ENCODE assay signal across 9 cellular contexts in genomic region chr10:32317795-32318194, GRCh38. TPM values are rescaled to one million over a fixed set of nuclear protein-coding genes. Genes with fewer than 3 reads are reported as not detected.
A peak's percentile ranks its signal among the peaks of the same experiment; 100 is the strongest.
DNase-seq lines count a peak whose midpoint lies in the region; ATAC-seq lines count a peak whose summit lies in the region.
"Had no signal": no experiment of that assay in that cellular context is flagged by ENCODE, and none has a peak within 500 bp of the region (broad histone marks: within the 10 kb centered on the region; RNA-seq: fewer than 3 reads in every experiment).

No MANE protein-coding gene starts in this region.

- no peaks in the 10 kb centered on the region for H3K9me3 Mint-ChIP-seq in CD4-positive, CD25-positive, alpha-beta regulatory T cell
- peaks cover 4% of the 10 kb centered on the region for H3K9me3 Mint-ChIP-seq in activated naive CD8-positive, alpha-beta T cell treated with anti-CD3 and anti-CD28 coated beads, Interleukin-2, amount 50 U/mL, for 24 hours

- peaks cover 86% of the 10 kb centered on the region for H3K4me1 ChIP-seq in CD4-positive, CD25-positive, alpha-beta regulatory T cell (ENCODE audit: control insufficient read depth, insufficient read depth, low read length, poor library complexity, severe bottlenecking)

- H3K27ac ChIP-seq in CD4-positive, CD25-positive, alpha-beta regulatory T cell (ENCODE audit: insufficient read depth, low read length, poor library complexity, severe bottlenecking): peak overlapping the region; percentile 79

- ATAC-seq in CD4-positive, CD25-positive, alpha-beta regulatory T cell (ENCODE audit: low read depth in 2 of 2): peak; percentile 95 to 96
- ATAC-seq in GM19324 (IDR thresholded peaks at IDR 0.05; ENCODE audit: low FRiP score, unreplicated experiment): peak; percentile 95
- ATAC-seq in HG03064 (IDR thresholded peaks at IDR 0.05; ENCODE audit: low read depth, unreplicated experiment): peak; percentile 94
- ATAC-seq in activated naive CD8-positive, alpha-beta T cell treated with anti-CD3 and anti-CD28 coated beads, Interleukin-2, amount 50 U/mL, for 24 hours: peak; percentile 73

- peak overlapping the region; percentile 69 to 76 (median 74) for H3K4me3 Mint-ChIP-seq in CD4-positive, CD25-positive, alpha-beta regulatory T cell
- no peak overlapping the region for H3K4me3 Mint-ChIP-seq in activated naive CD8-positive, alpha-beta T cell treated with anti-CD3 and anti-CD28 coated beads, Interleukin-2, amount 50 U/mL, for 24 hours

- peaks cover 6% of the 10 kb centered on the region for H3K36me3 ChIP-seq in CD4-positive, CD25-positive, alpha-beta regulatory T cell (ENCODE audit: control insufficient read depth, insufficient read depth, low read length)

- H3K4me1 Mint-ChIP-seq in CD4-positive, CD25-positive, alpha-beta regulatory T cell: peaks cover 63 to 92% (median 80%) of the 10 kb centered on the region in 4 donors
- H3K4me1 Mint-ChIP-seq in activated naive CD8-positive, alpha-beta T cell treated with anti-CD3 and anti-CD28 coated beads, Interleukin-2, amount 50 U/mL, for 24 hours: peaks cover 88% of the 10 kb centered on the region

- H3K27ac Mint-ChIP-seq in CD4-positive, CD25-positive, alpha-beta regulatory T cell: peak overlapping the region; percentile 88 to 90 (median 90)
- peak overlapping the region; percentile 83 for H3K27ac Mint-ChIP-seq in activated naive CD8-positive, alpha-beta T cell treated with anti-CD3 and anti-CD28 coated beads, Interleukin-2, amount 50 U/mL, for 24 hours

- H3K27me3 ChIP-seq in CD4-positive, CD25-positive, alpha-beta regulatory T cell (ENCODE audit: control insufficient read depth, insufficient read depth, low read length): no peaks in the 10 kb centered on the region

- no peaks in the 10 kb centered on the region for H3K27me3 Mint-ChIP-seq in CD4-positive, CD25-positive, alpha-beta regulatory T cell
- H3K27me3 Mint-ChIP-seq in activated naive CD8-positive, alpha-beta T cell treated with anti-CD3 and anti-CD28 coated beads, Interleukin-2, amount 50 U/mL, for 24 hours: no peaks in the 10 kb centered on the region

- peaks cover 7% of the 10 kb centered on the region for H3K36me3 Mint-ChIP-seq in CD4-positive, CD25-positive, alpha-beta regulatory T cell
- H3K36me3 Mint-ChIP-seq in activated naive CD8-positive, alpha-beta T cell treated with anti-CD3 and anti-CD28 coated beads, Interleukin-2, amount 50 U/mL, for 24 hours (ENCODE audit: low read depth): peaks cover 17% of the 10 kb centered on the region

- no peaks in the 10 kb centered on the region for H3K9me3 ChIP-seq in CD4-positive, CD25-positive, alpha-beta regulatory T cell (ENCODE audit: control insufficient read depth in 2 of 2, low read length in 2 of 2)

- peak in 2 of 3 donors; percentile 58 to 89 for DNase-seq in CD4-positive, CD25-positive, alpha-beta regulatory T cell
- no peak for DNase-seq in activated naive CD8-positive, alpha-beta T cell treated with anti-CD3 and anti-CD28 coated beads, Interleukin-2, amount 50 U/mL, for 24 hours
- DNase-seq in NCI-H345 (lab: John Stamatoyannopoulos, UW) (no peak), NOMO-1 treated with dmso at 0.1 percent for 144 hours (lab: John Stamatoyannopoulos, UW; ENCODE audit: unreplicated experiment) (no peak), DMS79 treated with DMSO at 0.1 percent for 48 hours (lab: John Stamatoyannopoulos, UW) (no peak)
- DNase-seq in activated effector memory CD4-positive, alpha-beta T cell treated with Interleukin-2 at 50 U/mL for 16 hours: no peak
- DNase-seq: DMS 273 treated with DMSO at 0.1 percent for 48 hours had no signal

- peak overlapping the region; percentile 68 for H3K4me3 ChIP-seq in CD4-positive, CD25-positive, alpha-beta regulatory T cell (ENCODE audit: low read depth, low read length)

RNA-seq across cellular contexts. Expression of gene EPC1, which starts 29.2 kb away (rescaled TPM):
- total RNA-seq in CD4-positive, CD25-positive, alpha-beta regulatory T cell: 218 TPM
- 10 to 100 TPM; 46.6 to 64.4 (median 56.8) TPM for polyA plus RNA-seq in CD4-positive, CD25-positive, alpha-beta regulatory T cell

Comparison
In these comparisons a context has a peak if more than half of its experiments do, and no peak if none do; other contexts are left out.
1. DNase-seq: peak in CD4-positive, CD25-positive, alpha-beta regulatory T cell (2 of 3); none in activated naive CD8-positive, alpha-beta T cell treated with anti-CD3 and anti-CD28 coated beads, Interleukin-2, amount 50 U/mL, for 24 hours (single experiment), NCI-H345 (single experiment), activated effector memory CD4-positive, alpha-beta T cell treated with Interleukin-2 at 50 U/mL for 16 hours (single experiment), NOMO-1 treated with dmso at 0.1 percent for 144 hours (single experiment) and DMS79 treated with DMSO at 0.1 percent for 48 hours (single experiment).
2. Peak in every context shown above with its lines, with median percentiles within 50 percentile points of each other: ATAC-seq.